ENCODE assay signal across 21 cellular contexts in genomic region chr19:35083678-35084077, GRCh38. TPM values are rescaled to one million over a fixed set of nuclear protein-coding genes. Genes with fewer than 3 reads are reported as not detected.
"Had no signal": no experiment of that assay in that cellular context is flagged by ENCODE, and none has a peak within 500 bp of the region (broad histone marks: within the 10 kb centered on the region; RNA-seq: fewer than 3 reads in every experiment).

No MANE protein-coding gene starts in this region.

- H2AFZ ChIP-seq: parathyroid adenoma had no signal

- H3K9me3 ChIP-seq: gastroesophageal sphincter, heart left ventricle, right lobe of liver, thoracic aorta, upper lobe of left lung had no signal

- H3K9me3 Mint-ChIP-seq: activated naive CD4-positive, alpha-beta T cell treated with anti-CD3 and anti-CD28 coated beads, Interleukin-2, amount 50 U/mL, for 72 hours; activated T-helper 17 cell treated with anti-CD3 and anti-CD28 coated beads, Interleukin-2, amount 50 U/mL, for 72 hours; naive thymus-derived CD8-positive, alpha-beta T cell; stimulated activated effector memory CD8-positive, alpha-beta T cell treated with anti-CD3 and anti-CD28 coated beads, Interleukin-12 subunit alpha, Interleukin-12 subunit beta, amount 100 ng/mL, for 72 hours had no signal

- H3K9ac ChIP-seq: parathyroid adenoma had no signal

- H3K27ac Mint-ChIP-seq: activated T-helper 17 cell treated with anti-CD3 and anti-CD28 coated beads, Interleukin-2, amount 50 U/mL, for 72 hours; stimulated activated effector memory CD8-positive, alpha-beta T cell treated with anti-CD3 and anti-CD28 coated beads, Interleukin-12 subunit alpha, Interleukin-12 subunit beta, amount 100 ng/mL, for 72 hours had no signal

- ATAC-seq: activated naive CD4-positive, alpha-beta T cell treated with anti-CD3 and anti-CD28 coated beads, Interleukin-2, amount 50 U/mL, for 72 hours; activated T-helper 17 cell treated with anti-CD3 and anti-CD28 coated beads, Interleukin-2, amount 50 U/mL, for 72 hours; gastroesophageal sphincter; heart left ventricle; left cardiac atrium; naive thymus-derived CD8-positive, alpha-beta T cell; stimulated activated effector memory CD8-positive, alpha-beta T cell treated with anti-CD3 and anti-CD28 coated beads, Interleukin-12 subunit alpha, Interleukin-12 subunit beta, amount 100 ng/mL, for 72 hours had no signal

- H3K4me3 ChIP-seq: gastroesophageal sphincter, heart left ventricle, right lobe of liver, skin epidermis, thoracic aorta, upper lobe of left lung had no signal

- H3K36me3 Mint-ChIP-seq: activated naive CD4-positive, alpha-beta T cell treated with anti-CD3 and anti-CD28 coated beads, Interleukin-2, amount 50 U/mL, for 72 hours; brain; naive thymus-derived CD8-positive, alpha-beta T cell; stimulated activated effector memory CD8-positive, alpha-beta T cell treated with anti-CD3 and anti-CD28 coated beads, Interleukin-12 subunit alpha, Interleukin-12 subunit beta, amount 100 ng/mL, for 72 hours had no signal

- H3K27me3 ChIP-seq: heart left ventricle, right lobe of liver, upper lobe of left lung had no signal

- H3K4me1 ChIP-seq: gastroesophageal sphincter, heart left ventricle, parathyroid adenoma, upper lobe of left lung had no signal

- FAIRE-seq: TTC549 had no signal

- H3K4me1 Mint-ChIP-seq: activated T-helper 17 cell treated with anti-CD3 and anti-CD28 coated beads, Interleukin-2, amount 50 U/mL, for 72 hours; brain had no signal

- DNase-seq: activated T-cell treated with anti-CD3 and anti-CD28 coated beads, Interleukin-2, amount 50 U/mL, for 1 hour; aorta; heart left ventricle; left cardiac atrium; nucleus accumbens; stimulated activated CD4-positive, alpha-beta T cell treated with anti-CD3 and anti-CD28 coated beads, Interleukin-2, amount 100 ng/mL, for 24 hours; T-helper 1 cell; WERI-Rb-1 had no signal

- H3K27ac ChIP-seq: epithelial cell of prostate, gastroesophageal sphincter, heart left ventricle, parathyroid adenoma, right lobe of liver, skin epidermis, thoracic aorta, upper lobe of left lung, WERI-Rb-1 had no signal

- H3K36me3 ChIP-seq: gastroesophageal sphincter, heart left ventricle, right lobe of liver, thoracic aorta, upper lobe of left lung, WERI-Rb-1 had no signal

- H3K4me3 Mint-ChIP-seq: activated T-helper 17 cell treated with anti-CD3 and anti-CD28 coated beads, Interleukin-2, amount 50 U/mL, for 72 hours; brain; stimulated activated effector memory CD8-positive, alpha-beta T cell treated with anti-CD3 and anti-CD28 coated beads, Interleukin-12 subunit alpha, Interleukin-12 subunit beta, amount 100 ng/mL, for 72 hours had no signal

RNA-seq across cellular contexts. Expression of gene FXYD3, which starts 31.9 kb away (rescaled TPM):
- polyA plus RNA-seq: naive thymus-derived CD8-positive, alpha-beta T cell had no signal

RNA-seq across cellular contexts. Expression of gene HPN, which starts 42.2 kb away (rescaled TPM):
- polyA plus RNA-seq: aorta had no signal
